8 cellular contexts compared by ENCODE assay signal in genomic region chr6:36131517-36132220, GRCh38. TPM values are rescaled to one million over a fixed set of nuclear protein-coding genes. Genes with fewer than 3 reads are reported as not detected.
DNase-seq lines count a peak whose midpoint lies in the region; ATAC-seq and TF ChIP-seq lines count a peak whose summit lies in the region.

No MANE protein-coding gene starts in this region.

- POLR2A ChIA-PET in CD8-positive, alpha-beta memory T cell (lab: Charles Lee): interaction anchor here (0.8 to 2.6 kb wide), 10 partner anchors 10 to 238 kb away, joined by 3 to 16 read pairs (median 4); partner anchors contain the start of genes BRPF3 and MAPK14

- no peaks in the 10 kb centered on the region for H3K27me3 ChIP-seq in CD8-positive, alpha-beta memory T cell (ENCODE audit: insufficient read depth, low read length, poor library complexity, severe bottlenecking)
- H3K27me3 ChIP-seq in OCI-LY3 (ENCODE audit: low read depth, low read length) (no peaks in the 10 kb centered on the region), iPS-15b (ENCODE audit: control insufficient read depth, insufficient read depth, low read length) (peaks cover 3% of the 10 kb centered on the region), spleen (replicated peaks in 1 of 7) (no peaks in the 10 kb centered on the region)

- CTCF ChIA-PET in CD8-positive, alpha-beta memory T cell (lab: Charles Lee): interaction anchor here (0.7 to 2.7 kb wide), 18 partner anchors 8 to 228 kb away, joined by 3 to 18 read pairs (median 4); partner anchors contain the start of gene MAPK14

- peak overlapping the region; percentile 84 for H3K4me2 ChIP-seq in OCI-LY3 (ENCODE audit: low read length)

- no peak for TF ChIP-seq POLR2A in spleen (IDR thresholded peaks at IDR 0.05)

- peaks cover 0 to 39% (median 15%) of the 10 kb centered on the region in 3 donors for H3K36me3 Mint-ChIP-seq in CD8-positive, alpha-beta memory T cell
- H3K36me3 Mint-ChIP-seq in activated naive CD8-positive, alpha-beta T cell: peaks cover 8% of the 10 kb centered on the region

- no peaks in the 10 kb centered on the region for H4K20me1 ChIP-seq in OCI-LY3 (ENCODE audit: insufficient read depth, low read length)

- peaks cover 16% of the 10 kb centered on the region for H3K36me3 ChIP-seq in CD8-positive, alpha-beta memory T cell (ENCODE audit: insufficient read depth, low read length)
- H3K36me3 ChIP-seq in OCI-LY3 (replicated peaks; ENCODE audit: low read depth, low read length): no peaks in the 10 kb centered on the region
- H3K36me3 ChIP-seq in iPS-15b (ENCODE audit: control insufficient read depth, insufficient read depth, low read length): peaks cover 9% of the 10 kb centered on the region
- H3K36me3 ChIP-seq in spleen: peaks cover 0 to 37% (median 7%) of the 10 kb centered on the region in 6 donors

- H3K9me3 Mint-ChIP-seq in CD8-positive, alpha-beta memory T cell: no peaks in the 10 kb centered on the region
- no peaks in the 10 kb centered on the region for H3K9me3 Mint-ChIP-seq in activated naive CD8-positive, alpha-beta T cell (ENCODE audit: low read depth)

- H2AFZ ChIP-seq in OCI-LY3 (ENCODE audit: low read depth, low read length): peak overlapping the region; percentile 73

- peaks cover 40% of the 10 kb centered on the region for H3K4me1 ChIP-seq in CD8-positive, alpha-beta memory T cell (ENCODE audit: insufficient read depth, low read length)
- peaks cover 31% of the 10 kb centered on the region for H3K4me1 ChIP-seq in OCI-LY3 (ENCODE audit: low read length)
- H3K4me1 ChIP-seq in iPS-15b (ENCODE audit: control insufficient read depth, insufficient read depth, low read length): peaks cover 15% of the 10 kb centered on the region
- H3K4me1 ChIP-seq in spleen: peaks cover 23 to 87% (median 49%) of the 10 kb centered on the region in 6 donors

- intact Hi-C loops in spleen (cut with DNase I; ENCODE audit: low total_unique reads): loop anchor here (5.0 kb wide), 1 partner anchor 61 kb away; no protein-coding TSS in a partner anchor

- H3K27me3 Mint-ChIP-seq in CD8-positive, alpha-beta memory T cell: no peaks in the 10 kb centered on the region
- H3K27me3 Mint-ChIP-seq in activated naive CD8-positive, alpha-beta T cell: no peaks in the 10 kb centered on the region

- H3K4me3 Mint-ChIP-seq in CD8-positive, alpha-beta memory T cell: peak overlapping the region; percentile 88 to 96 (median 89)
- peak overlapping the region; percentile 86 for H3K4me3 Mint-ChIP-seq in activated naive CD8-positive, alpha-beta T cell

- H3K4me3 ChIP-seq in CD8-positive, alpha-beta memory T cell (ENCODE audit: low read length): peak overlapping the region; percentile 86
- H3K4me3 ChIP-seq in OCI-LY3 (ENCODE audit: low read length) (peak overlapping the region; percentile 78), iPS-15b (ENCODE audit: low read depth, low read length) (peak overlapping the region; percentile 62), spleen (peak overlapping the region in 7 of 8 donors; percentile 29 to 75 (median 47))

- no peaks in the 10 kb centered on the region for H3K9me3 ChIP-seq in CD8-positive, alpha-beta memory T cell (ENCODE audit: low read length)
- H3K9me3 ChIP-seq in OCI-LY3 (ENCODE audit: insufficient read depth, low read length) (no peaks in the 10 kb centered on the region), iPS-15b (ENCODE audit: control insufficient read depth, insufficient read depth, low read length) (no peaks in the 10 kb centered on the region), spleen (no peaks in the 10 kb centered on the region)

- WGBS in spleen, 5 donors: 4 to 10% (median 5%) methylated on average over 7 to 8 of the region's 8 CpGs

- peak overlapping the region; percentile 49 for H3K27ac ChIP-seq in CD8-positive, alpha-beta memory T cell (ENCODE audit: low read depth, low read length)
- H3K27ac ChIP-seq in OCI-LY3 (ENCODE audit: low read length) (no peak overlapping the region), spleen (peak overlapping the region; percentile 55 to 94 (median 86))

- DNase-seq in CD8-positive, alpha-beta memory T cell: peak; percentile 34 to 63 (median 43)
- DNase-seq in spleen (peak; percentile 86), cerebellar nuclear complex (lab: John Stamatoyannopoulos, UW) (no peak)

- H3K4me1 Mint-ChIP-seq in CD8-positive, alpha-beta memory T cell: peaks cover 44 to 59% (median 57%) of the 10 kb centered on the region in 3 donors
- peaks cover 39% of the 10 kb centered on the region for H3K4me1 Mint-ChIP-seq in activated naive CD8-positive, alpha-beta T cell (ENCODE audit: low read depth)

- no peaks in the 10 kb centered on the region for H3K79me2 ChIP-seq in OCI-LY3 (ENCODE audit: low read length)

- ATAC-seq in GM19438 (IDR thresholded peaks at IDR 0.05; ENCODE audit: low read depth, unreplicated experiment) (peak; percentile 92), HG03439 (IDR thresholded peaks at IDR 0.05; ENCODE audit: unreplicated experiment) (peak; percentile 66)

- TF ChIP-seq CTCF in OCI-LY3 (IDR thresholded peaks at IDR 0.05; ENCODE audit: low read depth, low read length): peak; percentile 26; the same call in 1 of the 2 replicates
- TF ChIP-seq CTCF in spleen (IDR thresholded peaks at IDR 0.05 in 8 of 11, conservative IDR thresholded peaks at IDR 0.05 in 3 of 11): no peak

- H3K9ac ChIP-seq in OCI-LY3 (ENCODE audit: low read length) (peak overlapping the region; percentile 62; the same call in 1 of the 2 replicates), iPS-15b (ENCODE audit: low read depth, low read length) (peak overlapping the region; percentile 79)

- peak overlapping the region; percentile 90 to 96 (median 93) for H3K27ac Mint-ChIP-seq in CD8-positive, alpha-beta memory T cell
- peak overlapping the region; percentile 88 for H3K27ac Mint-ChIP-seq in activated naive CD8-positive, alpha-beta T cell

RNA-seq across cellular contexts. Expression of gene MAPK13, which starts 1.4 kb away (rescaled TPM):
- total RNA-seq in CD8-positive, alpha-beta memory T cell: 10 to 100 TPM; 75.7 to 77.3 TPM
- polyA plus RNA-seq in CD8-positive, alpha-beta memory T cell: 46.4 TPM
- 10 to 100 TPM; 13.5 to 30.0 (median 21.2) TPM for total RNA-seq in spleen
- polyA plus RNA-seq in spleen: 10 to 100 TPM in 2 of 3 donors, 1 to 10 TPM in 1; 6.2 to 12.4 (median 11.9) TPM

Comparison
In these comparisons a context has a peak if more than half of its experiments do, and no peak if none do; other contexts are left out.
1. DNase-seq: peak in CD8-positive, alpha-beta memory T cell (5 of 5) and spleen (single experiment); none in cerebellar nuclear complex (0 of 2).
2. Peak in every context shown above with its lines, with median percentiles within 50 percentile points of each other: H3K4me3 ChIP-seq.